ENCODE assay signal across 9 cellular contexts in genomic region chr12:53591301-53592206, GRCh38. TPM values are rescaled to one million over a fixed set of nuclear protein-coding genes. Genes with fewer than 3 reads are reported as not detected.
DNase-seq lines count a peak whose midpoint lies in the region; TF ChIP-seq lines count a peak whose summit lies in the region.
"Had no signal": no experiment of that assay in that cellular context is flagged by ENCODE, and none has a peak within 500 bp of the region (broad histone marks: within the 10 kb centered on the region; RNA-seq: fewer than 3 reads in every experiment).

No MANE protein-coding gene starts in this region.

- no peaks in the 10 kb centered on the region for H3K9me3 ChIP-seq in WERI-Rb-1 (ENCODE audit: severe bottlenecking)
- H3K9me3 ChIP-seq in cardiac muscle cell (ENCODE audit: low read depth), result no peaks in the 10 kb centered on the region

- H3K4me3 ChIP-seq in WERI-Rb-1 (ENCODE audit: low read depth, low read length) (no peak overlapping the region), cardiac muscle cell (no peak overlapping the region)

- H3K4me1 ChIP-seq in cardiac muscle cell (ENCODE audit: low read depth), result peaks cover 26% of the 10 kb centered on the region

- TF ChIP-seq CTCF in WERI-Rb-1 (IDR thresholded peaks at IDR 0.05; ENCODE audit: low read depth, low read length) (no peak), cardiac muscle cell (IDR thresholded peaks at IDR 0.05; ENCODE audit: low read depth, low read length) (no peak)

- H3K36me3 ChIP-seq in WERI-Rb-1, result no peaks in the 10 kb centered on the region
- no peaks in the 10 kb centered on the region for H3K36me3 ChIP-seq in cardiac muscle cell

- H3K27me3 ChIP-seq in WERI-Rb-1 (ENCODE audit: insufficient read depth, low read depth, severe bottlenecking) (no peaks in the 10 kb centered on the region), cardiac muscle cell (no peaks in the 10 kb centered on the region)

- peak overlapping the region; percentile 16; the same call in 1 of the 2 replicates for H3K27ac ChIP-seq in WERI-Rb-1
- H3K27ac ChIP-seq in cardiac muscle cell, result peak overlapping the region; percentile 87

- DNase-seq in GM03348 (ENCODE audit: low spot score) (peak; percentile 13), WERI-Rb-1 (no peak), cardiac muscle cell (ENCODE audit: low read depth in 1 of 2, low spot score in 1 of 2) (peak in 1 of 2 donors; percentile 61), pons (ENCODE audit: low spot score) (peak; percentile 84), SKM-1 treated with dmso at 0.1 percent for 144 hours (lab: John Stamatoyannopoulos, UW; ENCODE audit: unreplicated experiment) (no peak), occipital lobe (lab: John Stamatoyannopoulos, UW) (no peak), DMS79 treated with DMSO at 0.1 percent for 48 hours (lab: John Stamatoyannopoulos, UW) (no peak)
- DNase-seq in activated CD4-positive, alpha-beta T cell treated with anti-CD3 and anti-CD28 coated beads, Interleukin-2, amount 50 U/mL, for 48 hours, result no peak
- DNase-seq: MM.1S had no signal

RNA-seq across cellular contexts. Expression of gene ATF7, which starts 34.6 kb away (rescaled TPM):
- total RNA-seq in cardiac muscle cell (8.7 and 9.1 TPM in 2 replicates), occipital lobe (8.0 TPM)
- polyA plus RNA-seq in cardiac muscle cell, result 13.8 and 17.8 TPM in 2 replicates

Comparison
In these comparisons a context has a peak if more than half of its experiments do, and no peak if none do; other contexts are left out.
1. DNase-seq: peak in GM03348 (single experiment) and pons (single experiment); none in WERI-Rb-1 (single experiment), SKM-1 treated with dmso at 0.1 percent for 144 hours (single experiment), activated CD4-positive, alpha-beta T cell treated with anti-CD3 and anti-CD28 coated beads, Interleukin-2, amount 50 U/mL, for 48 hours (0 of 2), occipital lobe (single experiment) and DMS79 treated with DMSO at 0.1 percent for 48 hours (single experiment).